In the genomic region with DNA sequence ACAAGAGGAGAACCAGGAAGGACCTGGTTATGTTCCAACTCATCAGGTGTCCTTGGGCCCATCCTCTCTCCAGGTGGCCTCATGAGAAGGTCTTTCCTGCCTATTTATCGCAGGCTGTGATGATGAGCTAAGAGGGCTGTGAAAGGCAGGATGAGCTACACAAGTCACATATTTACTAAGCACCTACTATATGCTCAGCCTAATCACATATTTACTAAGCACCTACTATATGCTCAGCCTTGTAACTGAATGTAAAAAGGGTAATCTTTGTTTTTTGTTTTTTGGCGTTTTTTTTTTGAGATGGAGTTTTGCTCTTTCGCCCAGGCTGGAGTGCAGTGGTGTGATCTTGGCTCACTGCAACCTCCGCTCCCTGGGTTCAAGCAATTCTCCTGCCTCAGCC, we compare ENCODE assay signal across 22 cellular contexts. TPM values are rescaled to one million over a fixed set of nuclear protein-coding genes. Genes with fewer than 3 reads are reported as not detected.
"Had no signal": no experiment of that assay in that cellular context is flagged by ENCODE, and none has a peak within 500 bp of the region (broad histone marks: within the 10 kb centered on the region; RNA-seq: fewer than 3 reads in every experiment).

No MANE protein-coding gene starts in this region.

- H3K4me3 ChIP-seq: cardiac muscle cell had no signal

- H3K36me3 ChIP-seq: brain microvascular endothelial cell, cardiac muscle cell had no signal

- ATAC-seq: activated CD4-positive, CD25-positive, alpha-beta regulatory T cell treated with anti-CD3 and anti-CD28 coated beads, Interleukin-2, amount 50 U/mL, for 24 hours; activated CD8-positive, alpha-beta T cell treated with anti-CD3 and anti-CD28 coated beads for 36 hours; activated T-cell treated with anti-CD3 and anti-CD28 coated beads, Interleukin-2, amount 50 U/mL, for 72 hours; PC-3 had no signal

- H3K27ac ChIP-seq: brain microvascular endothelial cell, cardiac muscle cell had no signal

- DNase-seq: activated CD4-positive, alpha-beta T cell treated with anti-CD3 and anti-CD28 coated beads for 4 hours; activated CD8-positive, alpha-beta memory T cell treated with anti-CD3 and anti-CD28 coated beads, Interleukin-2, amount 50 U/mL, for 4 hours; activated CD8-positive, alpha-beta T cell treated with anti-CD3 and anti-CD28 coated beads for 36 hours; activated gamma-delta T cell treated with Interleukin-2 at 50 U/mL for 16 hours; activated naive CD4-positive, alpha-beta T cell treated with anti-CD3 and anti-CD28 coated beads, Interleukin-2, amount 10 ng/mL, durations not matched to agents 7 days and 5 days; activated naive CD8-positive, alpha-beta T cell treated with anti-CD3 and anti-CD28 coated beads for 36 hours; activated T-cell treated with anti-CD3 and anti-CD28 coated beads, Interleukin-2, amount 50 U/mL, for 72 hours; brain microvascular endothelial cell; cerebellar nuclear complex; NCI-H1105 treated with DMSO at 0.1 percent for 48 hours; NCI-H1436 treated with DMSO at 0.1 percent for 48 hours; NCI-H1930; NCI-H2227 treated with DMSO at 0.1 percent for 48 hours; NCI-H446 treated with DMSO at 0.1 percent for 48 hours; NCI-H526 treated with DMSO at 0.1 percent for 48 hours; NCI-H82; PC-3; SHP77 treated with DMSO at 0.1 percent for 48 hours had no signal

- H3K27me3 ChIP-seq: brain microvascular endothelial cell, cardiac muscle cell had no signal

RNA-seq across cellular contexts. Expression of gene NPFFR1, which starts 44.2 kb away (rescaled TPM):
- total RNA-seq: activated CD8-positive, alpha-beta T cell treated with anti-CD3 and anti-CD28 coated beads for 36 hours; activated naive CD8-positive, alpha-beta T cell treated with anti-CD3 and anti-CD28 coated beads for 36 hours; activated T-helper 2 cell treated with anti-CD3 and anti-CD28 coated beads, Interferon-gamma antibody, Interleukin-2, Interleukin-4, amounts not matched to agents 10 μg/mL and 5 μg/mL and 100 μg/mL, durations not matched to agents 14 hours and 24 hours and 36 hours; cardiac muscle cell; PC-3; SK-MEL-5 had no signal
- polyA plus RNA-seq: cardiac muscle cell had no signal
